In genomic region chr7:128530855-128531104, GRCh38 we compare ENCODE assay signal across 8 cellular contexts. TPM values are rescaled to one million over a fixed set of nuclear protein-coding genes. Genes with fewer than 3 reads are reported as not detected.
DNase-seq lines count a peak whose midpoint lies in the region; ATAC-seq and TF ChIP-seq lines count a peak whose summit lies in the region.

No MANE protein-coding gene starts in this region.

- peak overlapping the region; percentile 80 for H3K23ac ChIP-seq in neuronal stem cell (ENCODE audit: low read depth, low read length, poor library complexity)

- H3K4ac ChIP-seq in neuronal stem cell (ENCODE audit: low read length): no peak overlapping the region

- DNase-seq in dorsolateral prefrontal cortex (peak in 1 of 10 donors; percentile 32), neuronal stem cell (ENCODE audit: low spot score) (no peak), mesothelial cell of epicardium (ENCODE audit: low spot score in 2 of 2, unreplicated experiment in 2 of 2) (no peak), OCI-M1 (lab: John Stamatoyannopoulos, UW) (no peak), NCI-H774 (lab: John Stamatoyannopoulos, UW) (no peak)

- H3K4me3 ChIP-seq in dorsolateral prefrontal cortex: peak overlapping the region; percentile 29 to 86 (median 74)
- H3K4me3 ChIP-seq in neuronal stem cell (ENCODE audit: low read length in 2 of 2): peak overlapping the region; percentile 80 to 83

- H3K27me3 Mint-ChIP-seq in mesothelial cell of epicardium (ENCODE audit: low read depth): no peaks in the 10 kb centered on the region

- H3K14ac ChIP-seq in neuronal stem cell (ENCODE audit: low read length): no peak overlapping the region

- ATAC-seq in HG03565 (IDR thresholded peaks at IDR 0.05; ENCODE audit: unreplicated experiment): peak; percentile 24
- no peak for ATAC-seq in GM19397 (IDR thresholded peaks at IDR 0.05; ENCODE audit: unreplicated experiment)

- no peak overlapping the region for H3K9ac ChIP-seq in neuronal stem cell (ENCODE audit: low read depth, low read length, poor library complexity)

- H3K36me3 Mint-ChIP-seq in mesothelial cell of epicardium: peaks cover 11% of the 10 kb centered on the region

- no peak overlapping the region for H2BK12ac ChIP-seq in neuronal stem cell (ENCODE audit: low read length)

- peak overlapping the region; percentile 90 for H3K27ac ChIP-seq in C4-2B
- H3K27ac ChIP-seq in dorsolateral prefrontal cortex: peak overlapping the region in 57 of 59 donors; percentile 65 to 99 (median 95)
- H3K27ac ChIP-seq in neuronal stem cell (replicated peaks; ENCODE audit: low read length): no peak overlapping the region

- no peaks in the 10 kb centered on the region for H3K9me3 Mint-ChIP-seq in mesothelial cell of epicardium

- no peak overlapping the region for H2BK15ac ChIP-seq in neuronal stem cell (ENCODE audit: low read length)

- H3K4me1 ChIP-seq in neuronal stem cell (ENCODE audit: control insufficient read depth in 2 of 2, insufficient read depth in 1 of 2, low read depth in 1 of 2, low read length in 2 of 2): peaks cover 0 to 4% of the 10 kb centered on the region in 2 donors

- H2BK5ac ChIP-seq in neuronal stem cell (ENCODE audit: low read length): peak overlapping the region; percentile 39

- peak overlapping the region; percentile 84 for H2AFZ ChIP-seq in neuronal stem cell (ENCODE audit: low read length)

- no peak overlapping the region for H4K91ac ChIP-seq in neuronal stem cell (ENCODE audit: low read depth, low read length, poor library complexity)

- peak overlapping the region; percentile 69 for H3K4me2 ChIP-seq in neuronal stem cell (ENCODE audit: insufficient read depth, low read length, poor library complexity, severe bottlenecking)

- intact Hi-C loops in dorsolateral prefrontal cortex (cut with DNase I): loop anchor here (10.0 kb wide), 3 partner anchors 56 to 344 kb away; partner anchors contain the start of genes HILPDA (in 1 of the 2) and METTL2B (in 1 of the 2)

- peak overlapping the region; percentile 80 for H3K18ac ChIP-seq in neuronal stem cell (ENCODE audit: low read length)

- peaks cover 0 to 19% of the 10 kb centered on the region in 2 donors for H3K36me3 ChIP-seq in neuronal stem cell (replicated peaks in 1 of 2; ENCODE audit: control insufficient read depth in 2 of 2, insufficient read depth in 2 of 2, low read length in 2 of 2)

- no peak overlapping the region for H2AK5ac ChIP-seq in neuronal stem cell (ENCODE audit: low read depth, low read length)

- H3K27ac Mint-ChIP-seq in mesothelial cell of epicardium: no peak overlapping the region

- H3K27me3 ChIP-seq in dorsolateral prefrontal cortex: no peaks in the 10 kb centered on the region
- H3K27me3 ChIP-seq in neuronal stem cell (ENCODE audit: control insufficient read depth in 3 of 3, insufficient read depth in 3 of 3, low read depth in 1 of 3, low read length in 3 of 3): no peaks in the 10 kb centered on the region

- TF ChIP-seq CTCF in C4-2B (conservative IDR thresholded peaks at IDR 0.05): no peak
- no peak for TF ChIP-seq CTCF in dorsolateral prefrontal cortex (IDR thresholded peaks at IDR 0.05 in 54 of 56, conservative IDR thresholded peaks at IDR 0.05 in 2 of 56; ENCODE audit: low read depth in 1 of 56, partially characterized antibody in 56 of 56)
- TF ChIP-seq CTCF in mesothelial cell of epicardium (IDR thresholded peaks at IDR 0.05; ENCODE audit: unreplicated experiment): no peak

- WGBS in neuronal stem cell (ENCODE audit: extremely low coverage in 2 of 2, insufficient read length in 2 of 2, insufficient replicate concordance in 1 of 2), 2 donors: no CpG with 5 or more reads among the region's 38 CpGs

- H2BK120ac ChIP-seq in neuronal stem cell (ENCODE audit: low read depth, low read length): no peak overlapping the region

- H3K4me1 Mint-ChIP-seq in mesothelial cell of epicardium: peaks cover 21% of the 10 kb centered on the region

- H3K9me3 ChIP-seq in neuronal stem cell (replicated peaks in 1 of 2; ENCODE audit: control insufficient read depth in 2 of 2, insufficient read depth in 1 of 2, low read depth in 1 of 2, low read length in 2 of 2): no peaks in the 10 kb centered on the region

- no peak overlapping the region for H4K8ac ChIP-seq in neuronal stem cell (ENCODE audit: low read depth, low read length)

- H3K79me1 ChIP-seq in neuronal stem cell (ENCODE audit: low read depth, low read length): peaks cover 3% of the 10 kb centered on the region

- H3K4me3 Mint-ChIP-seq in mesothelial cell of epicardium: no peak overlapping the region

RNA-seq across cellular contexts. Expression of gene METTL2B, which starts 54.2 kb away (rescaled TPM):
- total RNA-seq in dorsolateral prefrontal cortex (10 to 100 TPM; 19.8 to 45.2 (median 29.5) TPM), mesothelial cell of epicardium (33.9 to 40.6 TPM (median 39.9 TPM) in 3 replicates)
- 27.1 TPM for polyA plus RNA-seq in neuronal stem cell (2013, experiment 1 of 2)
- polyA plus RNA-seq in neuronal stem cell (2013, experiment 2 of 2): 25.9 TPM
